Comparison of ENCODE assay signal across 8 cellular contexts in the genomic region with DNA sequence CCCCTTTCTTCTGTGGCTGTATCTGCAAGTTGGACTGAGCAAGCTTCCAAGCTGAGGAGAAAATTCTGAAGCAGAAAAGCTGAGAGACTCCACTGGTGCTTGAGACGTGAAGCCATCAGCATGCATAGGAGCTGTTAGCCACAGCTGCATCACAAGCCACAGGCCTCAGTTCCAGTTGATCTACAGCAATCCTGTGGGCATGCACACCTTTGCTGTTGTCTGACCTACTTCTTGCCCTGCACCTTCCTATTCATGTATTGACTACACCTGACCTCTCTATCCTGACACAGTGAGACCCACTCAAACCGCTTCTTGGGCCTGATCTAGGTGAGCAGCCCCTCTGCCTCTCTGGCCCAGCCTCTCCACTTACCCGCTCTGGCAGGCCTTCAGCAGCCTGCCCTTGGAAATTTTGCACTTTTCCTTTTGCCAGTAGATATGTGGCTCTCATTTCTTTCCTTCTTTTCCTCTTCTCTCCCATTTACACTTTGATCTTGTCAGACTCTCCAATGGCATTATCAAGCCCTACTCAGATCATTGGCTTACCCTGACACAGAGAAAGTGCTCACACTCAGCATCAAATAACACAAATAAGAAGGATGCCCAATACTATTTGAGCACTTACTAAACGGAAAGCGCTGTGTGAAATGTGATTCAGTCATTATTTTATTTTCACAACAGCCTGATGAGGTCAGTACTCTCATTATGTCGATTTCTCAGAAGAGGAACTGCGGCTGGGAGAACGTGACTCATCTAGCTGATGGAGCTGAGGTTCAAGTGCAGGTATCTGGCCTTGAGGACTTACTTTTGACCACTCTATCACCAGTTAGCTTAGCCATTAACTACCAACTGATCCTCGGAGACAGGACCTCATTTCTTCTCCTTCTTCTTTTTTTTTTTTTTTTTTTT. TPM values are rescaled to one million over a fixed set of nuclear protein-coding genes. Genes with fewer than 3 reads are reported as not detected.
DNase-seq lines count a peak whose midpoint lies in the region; ATAC-seq and TF ChIP-seq lines count a peak whose summit lies in the region.

No MANE protein-coding gene starts in this region.

- H3K27me3 ChIP-seq in adipocyte (replicated peaks; ENCODE audit: control insufficient read depth, insufficient read depth, low read length) = no peaks in the 10 kb centered on the region
- H3K27me3 ChIP-seq in psoas muscle (ENCODE audit: insufficient read depth in 3 of 3, low read length in 2 of 3) = no peaks in the 10 kb centered on the region

- ATAC-seq in psoas muscle = peak in 2 of 4 donors; percentile 38 to 45
- no peak for ATAC-seq in GM21390 (IDR thresholded peaks at IDR 0.05; ENCODE audit: unreplicated experiment)

- H3K4me1 Mint-ChIP-seq in activated naive CD4-positive, alpha-beta T cell treated with anti-CD3 and anti-CD28 coated beads for 36 hours (ENCODE audit: low read depth) = peaks cover 16% of the 10 kb centered on the region

- H3K27ac ChIP-seq in psoas muscle = peak overlapping the region; percentile 13

- peak overlapping the region; percentile 10 for H3K9ac ChIP-seq in adipocyte (ENCODE audit: low read length)

- H3K36me3 Mint-ChIP-seq in activated naive CD4-positive, alpha-beta T cell treated with anti-CD3 and anti-CD28 coated beads for 36 hours (ENCODE audit: low read depth) = no peaks in the 10 kb centered on the region

- H3K4me3 Mint-ChIP-seq in activated naive CD4-positive, alpha-beta T cell treated with anti-CD3 and anti-CD28 coated beads for 36 hours = no peak overlapping the region

- intact Hi-C loops in activated naive CD4-positive, alpha-beta T cell treated with anti-CD3 and anti-CD28 coated beads for 36 hours (cut with micrococcal nuclease) = loop anchor here (1.0 to 5.0 kb wide), 6 partner anchors 42 to 423 kb away; a partner anchor contains a TSS
- intact Hi-C loops in psoas muscle (cut with DNase I) = no loop called here

- H3K27me3 Mint-ChIP-seq in activated naive CD4-positive, alpha-beta T cell treated with anti-CD3 and anti-CD28 coated beads for 36 hours (ENCODE audit: low read depth) = no peaks in the 10 kb centered on the region

- peaks cover 54% of the 10 kb centered on the region for H3K4me1 ChIP-seq in adipocyte (ENCODE audit: control insufficient read depth, insufficient read depth, low read length)
- H3K4me1 ChIP-seq in psoas muscle = peaks cover 11% of the 10 kb centered on the region

- no peak for TF ChIP-seq CTCF in psoas muscle (IDR thresholded peaks at IDR 0.05)

- CTCF ChIA-PET in activated naive CD4-positive, alpha-beta T cell treated with anti-CD3 and anti-CD28 coated beads for 36 hours (lab: Charles Lee) = interaction anchor here (0.5 to 8.9 kb wide), 5 partner anchors 16 to 117 kb away, joined by 3 to 126 read pairs (median 3); no protein-coding TSS in a partner anchor

- peak overlapping the region; percentile 9 for H3K27ac Mint-ChIP-seq in activated naive CD4-positive, alpha-beta T cell treated with anti-CD3 and anti-CD28 coated beads for 36 hours

- no peaks in the 10 kb centered on the region for H3K9me3 Mint-ChIP-seq in activated naive CD4-positive, alpha-beta T cell treated with anti-CD3 and anti-CD28 coated beads for 36 hours

- no peak overlapping the region for H3K4me3 ChIP-seq in adipocyte (ENCODE audit: low read length)
- H3K4me3 ChIP-seq in psoas muscle = no peak overlapping the region

- no peaks in the 10 kb centered on the region for H3K9me3 ChIP-seq in adipocyte (ENCODE audit: control insufficient read depth, low read length)
- no peaks in the 10 kb centered on the region for H3K9me3 ChIP-seq in psoas muscle

- peak; percentile 71 for DNase-seq in activated naive CD4-positive, alpha-beta T cell treated with anti-CD3 and anti-CD28 coated beads for 36 hours
- no peak for DNase-seq in activated naive CD4-positive, alpha-beta T cell treated with anti-CD3 and anti-CD28 coated beads, Interleukin-2, amount 50 U/mL, for 16 hours
- peak; percentile 80 for DNase-seq in LHCN-M2 (ENCODE audit: low read depth)
- peak; percentile 85 for DNase-seq in adipocyte (ENCODE audit: low read depth)
- no peak for DNase-seq in psoas muscle
- no peak for DNase-seq in C1 segment of cervical spinal cord (lab: John Stamatoyannopoulos, UW)
- no peak for DNase-seq in epidermal melanocyte (ENCODE audit: insufficient read length, low spot score)

- 70 to 79% (median 72%) methylated on average over 9 of the region's 9 CpGs for WGBS in psoas muscle, 3 donors

- H3K36me3 ChIP-seq in adipocyte (ENCODE audit: control insufficient read depth, insufficient read depth, low read length, severe bottlenecking) (no peaks in the 10 kb centered on the region), psoas muscle (ENCODE audit: insufficient read depth in 1 of 2, low read depth in 1 of 2) (no peaks in the 10 kb centered on the region)

RNA-seq across cellular contexts. Expression of a gene that starts 21.9 kb away (rescaled TPM):
- 10 to 100 TPM; 10.7 to 14.1 TPM for total RNA-seq in activated naive CD4-positive, alpha-beta T cell treated with anti-CD3 and anti-CD28 coated beads for 36 hours
- 9.0 and 18.9 TPM in 2 replicates for total RNA-seq in LHCN-M2 (2014; rRNA removed)
- polyA plus RNA-seq in LHCN-M2 (2012) = 2.3 TPM
- total RNA-seq in psoas muscle = 10 to 100 TPM; 12.3 to 23.8 (median 20.4) TPM
- 10 to 100 TPM in 2 of 3 donors, 1 to 10 TPM in 1; 7.9 to 11.5 (median 11.2) TPM for polyA plus RNA-seq in psoas muscle

RNA-seq across cellular contexts. Expression of a gene that starts 56.9 kb away (rescaled TPM):
- total RNA-seq in activated naive CD4-positive, alpha-beta T cell treated with anti-CD3 and anti-CD28 coated beads for 36 hours = 10 to 100 TPM; 51.0 to 56.8 TPM
- 47.5 and 52.1 TPM in 2 replicates for total RNA-seq in LHCN-M2 (2014; rRNA removed)
- polyA plus RNA-seq in LHCN-M2 (2012) = 24.5 TPM
- total RNA-seq in psoas muscle = 10 to 100 TPM; 13.1 to 22.7 (median 21.1) TPM
- polyA plus RNA-seq in psoas muscle = 10 to 100 TPM; 16.0 to 40.6 (median 26.9) TPM

Comparison
In these comparisons a context has a peak if more than half of its experiments do, and no peak if none do; other contexts are left out.
1. DNase-seq: peak in activated naive CD4-positive, alpha-beta T cell treated with anti-CD3 and anti-CD28 coated beads for 36 hours (single experiment), LHCN-M2 (single experiment) and adipocyte (single experiment); none in activated naive CD4-positive, alpha-beta T cell treated with anti-CD3 and anti-CD28 coated beads, Interleukin-2, amount 50 U/mL, for 16 hours (single experiment), psoas muscle (0 of 2), C1 segment of cervical spinal cord (0 of 14) and epidermal melanocyte (single experiment).